Comparison of ENCODE assay signal across 27 cellular contexts in genomic region chr22:25895678-25896077, GRCh38.
"Had no signal": no experiment of that assay in that cellular context is flagged by ENCODE, and none has a peak within 500 bp of the region (broad histone marks: within the 10 kb centered on the region; RNA-seq: fewer than 3 reads in every experiment).

No MANE protein-coding gene starts in this region.

- DNase-seq: colonic mucosa; cortex of kidney; dermis blood vessel endothelial cell; dorsolateral prefrontal cortex; effector CD4-positive, alpha-beta T cell; effector CD8-positive, alpha-beta T cell; effector memory CD4-positive, alpha-beta T cell; effector memory CD8-positive, alpha-beta T cell; endodermal cell; erythroblast; esophagus squamous epithelium; foreskin fibroblast; foreskin keratinocyte; foreskin melanocyte; gastrocnemius medialis; glutamatergic neuron; head of caudate nucleus; heart left ventricle; heart right ventricle had no signal

- H3K27ac ChIP-seq: colonic mucosa, coronary artery, dorsolateral prefrontal cortex, epithelial cell of prostate, esophagus muscularis mucosa, esophagus squamous epithelium, foreskin keratinocyte, gastroesophageal sphincter, heart left ventricle, heart right ventricle had no signal

- H3K4me1 ChIP-seq: colonic mucosa, esophagus muscularis mucosa, esophagus squamous epithelium, foreskin keratinocyte, gastroesophageal sphincter had no signal

- FAIRE-seq: colon, endometrium, endothelial cell of umbilical vein, frontal cortex had no signal

- H3K9me3 ChIP-seq: colonic mucosa, esophagus squamous epithelium, gastrocnemius medialis, heart right ventricle had no signal

- H3K4me3 ChIP-seq: colonic mucosa, coronary artery, dorsolateral prefrontal cortex, esophagus muscularis mucosa, esophagus squamous epithelium, gastrocnemius medialis, gastroesophageal sphincter, heart left ventricle, heart right ventricle had no signal

- H3K36me3 ChIP-seq: colonic mucosa, esophagus squamous epithelium, gastroesophageal sphincter had no signal

- H3K27me3 ChIP-seq: colonic mucosa, foreskin keratinocyte, gastrocnemius medialis, heart right ventricle had no signal
